Comparison of ENCODE assay signal across 1 cellular context in the genomic region with DNA sequence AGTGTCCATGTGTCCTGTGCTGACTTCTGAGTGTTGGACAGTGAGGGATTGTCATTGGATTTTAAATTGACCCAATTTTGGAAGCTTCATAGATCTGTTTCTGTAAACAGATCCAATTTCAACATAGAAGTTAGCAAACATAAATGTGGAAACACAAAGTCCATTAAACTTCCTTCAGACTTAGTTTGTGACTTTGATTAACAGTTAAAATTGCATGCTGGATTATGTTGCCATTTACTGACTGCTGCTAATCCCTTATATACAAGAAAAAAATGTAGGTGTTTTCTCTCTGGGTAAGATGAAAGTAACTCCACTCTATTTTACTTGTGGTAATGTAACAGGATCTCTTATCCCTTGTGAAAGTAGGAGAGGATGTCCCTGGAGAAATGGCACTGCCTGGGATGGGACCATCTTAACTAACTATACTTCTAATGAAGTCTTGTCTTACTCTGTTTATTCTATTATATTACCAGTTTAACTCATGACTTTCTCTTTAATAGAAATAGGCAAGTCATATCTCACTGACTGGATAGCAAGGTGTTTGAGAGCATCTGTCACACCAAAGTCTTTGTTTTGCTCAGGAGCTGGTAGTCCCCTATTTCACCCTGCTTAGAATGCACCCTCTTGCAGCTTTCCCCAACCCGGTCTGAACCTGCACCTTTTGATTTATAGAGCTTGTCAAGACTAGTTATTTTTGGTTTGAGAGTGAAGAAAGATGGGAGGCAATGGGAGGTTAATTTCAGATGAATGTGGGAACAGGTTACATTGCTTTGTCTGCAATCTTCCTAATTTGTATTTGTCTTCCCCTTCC.
TF ChIP-seq lines count a peak whose summit lies in the region.

No MANE protein-coding gene starts in this region.

TF ChIP-seq in GM12878, 131 proteins besides CTCF, POLR2A, EP300 and RAD21:
- TF ChIP-seq PBX3 (IDR thresholded peaks at IDR 0.05; ENCODE audit: insufficient replicate concordance, low read depth, low read length) (peak; percentile 15), HDAC6 (IDR thresholded peaks at IDR 0.05; ENCODE audit: unreplicated experiment) (no peak)
